Comparison of ENCODE assay signal across 23 cellular contexts in the genomic region with DNA sequence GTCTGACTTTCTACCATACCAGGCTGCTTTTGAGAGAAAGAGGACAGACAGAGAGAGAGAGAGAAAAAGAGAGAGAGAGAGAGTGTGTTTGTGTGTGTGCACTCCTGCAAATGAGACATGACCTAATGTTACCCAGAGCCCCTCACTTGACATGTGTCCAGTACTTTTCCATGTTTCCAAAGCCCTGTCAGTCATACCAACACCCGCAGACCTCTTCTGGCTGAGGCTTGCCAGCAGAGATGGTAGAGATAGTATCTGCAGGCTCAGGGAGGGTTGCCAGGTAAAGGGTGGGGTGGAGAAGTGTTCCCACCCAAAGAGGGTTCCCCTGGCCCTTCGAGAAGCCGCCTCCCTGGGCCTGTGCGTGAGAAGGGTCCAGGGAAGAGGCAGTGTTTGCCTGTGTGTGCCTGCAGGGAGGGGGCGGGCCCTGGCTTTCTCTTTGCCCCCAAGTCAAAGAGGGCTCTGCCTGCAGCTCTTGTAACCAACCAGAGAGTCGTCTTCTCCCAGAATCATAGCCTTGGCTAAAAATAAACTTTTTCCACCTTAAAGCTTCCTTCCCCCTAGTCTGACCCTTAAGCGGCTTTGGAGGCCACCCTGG. TPM values are rescaled to one million over a fixed set of nuclear protein-coding genes. Genes with fewer than 3 reads are reported as not detected.
DNase-seq lines count a peak whose midpoint lies in the region; FAIRE-seq and TF ChIP-seq lines count a peak whose summit lies in the region.
"Had no signal": no experiment of that assay in that cellular context is flagged by ENCODE, and none has a peak within 500 bp of the region (broad histone marks: within the 10 kb centered on the region; RNA-seq: fewer than 3 reads in every experiment).

No MANE protein-coding gene starts in this region.

- H3K36me3 ChIP-seq in breast epithelium (no peaks in the 10 kb centered on the region), mammary epithelial cell (ENCODE audit: insufficient read depth, low read length) (no peaks in the 10 kb centered on the region), WERI-Rb-1 (no peaks in the 10 kb centered on the region), keratinocyte (ENCODE audit: control insufficient read depth in 2 of 2, extremely low read depth in 1 of 2, insufficient read depth in 2 of 2, low read length in 2 of 2) (no peaks in the 10 kb centered on the region), suprapubic skin (no peaks in the 10 kb centered on the region)
- H3K36me3 ChIP-seq: ovary, upper lobe of right lung had no signal

- H4K20me1 ChIP-seq in mammary epithelial cell (ENCODE audit: insufficient read depth, low read length) (no peaks in the 10 kb centered on the region), keratinocyte (ENCODE audit: control insufficient read depth, extremely low read depth, insufficient read depth, low read length) (no peaks in the 10 kb centered on the region)

- no peak for TF ChIP-seq EP300 in suprapubic skin (IDR thresholded peaks at IDR 0.05)

- no peaks in the 10 kb centered on the region for H3K4me1 Mint-ChIP-seq in T-helper 2 cell treated with Interferon-gamma antibody and Interleukin-4, amounts not matched to agents 5 μg/mL and 100 μg/mL, for 36 hours (ENCODE audit: low read depth)
- H3K4me1 Mint-ChIP-seq: activated CD4-positive, alpha-beta memory T cell treated with anti-CD3 and anti-CD28 coated beads, Interleukin-2, amount 10 ng/mL, durations not matched to agents 7 days and 5 days; activated naive CD8-positive, alpha-beta T cell treated with anti-CD3 and anti-CD28 coated beads for 36 hours; naive thymus-derived CD4-positive, alpha-beta T cell had no signal

- in situ Hi-C loops in mammary epithelial cell (cut with MboI; ENCODE audit: low sequenced_read_pairs in 2 of 2): no loop called here

- H3K27ac Mint-ChIP-seq in T-helper 2 cell treated with Interferon-gamma antibody and Interleukin-4, amounts not matched to agents 5 μg/mL and 100 μg/mL, for 36 hours: no peak overlapping the region
- H3K27ac Mint-ChIP-seq: activated CD4-positive, alpha-beta memory T cell treated with anti-CD3 and anti-CD28 coated beads, Interleukin-2, amount 10 ng/mL, durations not matched to agents 7 days and 5 days; activated naive CD8-positive, alpha-beta T cell treated with anti-CD3 and anti-CD28 coated beads for 36 hours; activated T-helper 2 cell treated with anti-CD3 and anti-CD28 coated beads, Interferon-gamma antibody, Interleukin-2, Interleukin-4, amounts not matched to agents 10 μg/mL and 5 μg/mL and 100 μg/mL, durations not matched to agents 14 hours and 24 hours and 36 hours had no signal

- H3K9me3 Mint-ChIP-seq in T-helper 2 cell treated with Interferon-gamma antibody and Interleukin-4, amounts not matched to agents 5 μg/mL and 100 μg/mL, for 36 hours: no peaks in the 10 kb centered on the region
- H3K9me3 Mint-ChIP-seq: activated CD4-positive, alpha-beta memory T cell treated with anti-CD3 and anti-CD28 coated beads, Interleukin-2, amount 10 ng/mL, durations not matched to agents 7 days and 5 days; activated naive CD8-positive, alpha-beta T cell treated with anti-CD3 and anti-CD28 coated beads for 36 hours; activated T-helper 2 cell treated with anti-CD3 and anti-CD28 coated beads, Interferon-gamma antibody, Interleukin-2, Interleukin-4, amounts not matched to agents 10 μg/mL and 5 μg/mL and 100 μg/mL, durations not matched to agents 14 hours and 24 hours and 36 hours had no signal

- H3K4me1 ChIP-seq in breast epithelium (no peaks in the 10 kb centered on the region), mammary epithelial cell (ENCODE audit: insufficient read depth, low read length) (no peaks in the 10 kb centered on the region), keratinocyte (ENCODE audit: control insufficient read depth, extremely low read depth, insufficient read depth, low read length) (peaks cover 12% of the 10 kb centered on the region), suprapubic skin (peaks cover 33% of the 10 kb centered on the region)
- H3K4me1 ChIP-seq: upper lobe of right lung had no signal

- no peaks in the 10 kb centered on the region for H3K9me1 ChIP-seq in keratinocyte (ENCODE audit: control insufficient read depth, extremely low read depth, insufficient read depth, low read length)

- CTCF ChIA-PET in mammary epithelial cell (lab: Charles Lee; ENCODE audit: low non-redundant PET): no interaction called here

- 39% methylated on average over 7 of the region's 7 CpGs for WGBS in mammary epithelial cell (ENCODE audit: low coverage, missing lambda C conversion rate)
- WGBS in suprapubic skin: 34% methylated on average over 6 of the region's 7 CpGs

- H3K4me3 ChIP-seq in breast epithelium (no peak overlapping the region), mammary epithelial cell (replicated peaks in 1 of 3; ENCODE audit: insufficient read depth in 1 of 3, low read depth in 2 of 3, low read length in 3 of 3) (no peak overlapping the region), WERI-Rb-1 (ENCODE audit: low read depth, low read length) (no peak overlapping the region), keratinocyte (ENCODE audit: control insufficient read depth in 2 of 3, extremely low read depth in 1 of 3, insufficient read depth in 2 of 3, low read depth in 1 of 3, low read length in 3 of 3) (no peak overlapping the region), suprapubic skin (no peak overlapping the region)
- H3K4me3 ChIP-seq: ovary, upper lobe of right lung had no signal

- H3K27me3 ChIP-seq in breast epithelium: no peaks in the 10 kb centered on the region
- H3K27me3 ChIP-seq in mammary epithelial cell (ENCODE audit: insufficient read depth, low read length): no peaks in the 10 kb centered on the region
- no peaks in the 10 kb centered on the region for H3K27me3 ChIP-seq in WERI-Rb-1 (ENCODE audit: insufficient read depth, low read depth, severe bottlenecking)
- H3K27me3 ChIP-seq in keratinocyte (ENCODE audit: control insufficient read depth, extremely low read depth, insufficient read depth, low read length): no peaks in the 10 kb centered on the region
- H3K27me3 ChIP-seq in suprapubic skin: no peaks in the 10 kb centered on the region
- H3K27me3 ChIP-seq: ovary, upper lobe of right lung had no signal

- FAIRE-seq in keratinocyte (lab: Jason Lieb, UNC): no peak
- FAIRE-seq: H1 had no signal

- no peak for TF ChIP-seq CTCF in breast epithelium (IDR thresholded peaks at IDR 0.05)
- no peak for TF ChIP-seq CTCF in mammary epithelial cell (conservative IDR thresholded peaks at IDR 0.05 in 1 of 2, IDR thresholded peaks at IDR 0.05 in 1 of 2; ENCODE audit: extremely low read depth in 1 of 2, insufficient read depth in 1 of 2, low read depth in 1 of 2, low read length in 2 of 2)
- no peak for TF ChIP-seq CTCF in WERI-Rb-1 (IDR thresholded peaks at IDR 0.05; ENCODE audit: low read depth, low read length)
- TF ChIP-seq CTCF in keratinocyte (optimal IDR thresholded peaks at IDR 0.05 in 1 of 3, IDR thresholded peaks at IDR 0.05 in 1 of 3, conservative IDR thresholded peaks at IDR 0.05 in 1 of 3; ENCODE audit: extremely low read depth in 1 of 3, insufficient read depth in 2 of 3, low read length in 3 of 3): no peak
- TF ChIP-seq CTCF in suprapubic skin (IDR thresholded peaks at IDR 0.05): no peak

- peaks cover 19% of the 10 kb centered on the region for H3K27me3 Mint-ChIP-seq in T-helper 2 cell treated with Interferon-gamma antibody and Interleukin-4, amounts not matched to agents 5 μg/mL and 100 μg/mL, for 36 hours (ENCODE audit: low read depth)
- H3K27me3 Mint-ChIP-seq: activated naive CD8-positive, alpha-beta T cell treated with anti-CD3 and anti-CD28 coated beads for 36 hours had no signal

- no peak overlapping the region for H3K4me3 Mint-ChIP-seq in T-helper 2 cell treated with Interferon-gamma antibody and Interleukin-4, amounts not matched to agents 5 μg/mL and 100 μg/mL, for 36 hours
- H3K4me3 Mint-ChIP-seq: activated CD4-positive, alpha-beta memory T cell treated with anti-CD3 and anti-CD28 coated beads, Interleukin-2, amount 10 ng/mL, durations not matched to agents 7 days and 5 days; activated naive CD8-positive, alpha-beta T cell treated with anti-CD3 and anti-CD28 coated beads for 36 hours; naive thymus-derived CD4-positive, alpha-beta T cell had no signal

- H3K9ac ChIP-seq in mammary epithelial cell (ENCODE audit: insufficient read depth, low read length) (no peak overlapping the region), keratinocyte (ENCODE audit: control insufficient read depth, extremely low read depth, insufficient read depth, low read length) (no peak overlapping the region)

- H3K9me3 ChIP-seq in breast epithelium: no peaks in the 10 kb centered on the region
- no peaks in the 10 kb centered on the region for H3K9me3 ChIP-seq in mammary epithelial cell (replicated peaks; ENCODE audit: insufficient read depth, low read length)
- no peaks in the 10 kb centered on the region for H3K9me3 ChIP-seq in WERI-Rb-1 (ENCODE audit: severe bottlenecking)
- no peaks in the 10 kb centered on the region for H3K9me3 ChIP-seq in keratinocyte (ENCODE audit: control insufficient read depth, low read depth, low read length)
- H3K9me3 ChIP-seq in suprapubic skin: no peaks in the 10 kb centered on the region
- H3K9me3 ChIP-seq: ovary, upper lobe of right lung had no signal

- intact Hi-C loops in breast epithelium (cut with DNase I; ENCODE audit: low total_unique reads) (no loop called here), mammary epithelial cell (cut with micrococcal nuclease) (no loop called here)

- TF ChIP-seq POLR2A in breast epithelium (IDR thresholded peaks at IDR 0.05) (no peak), suprapubic skin (IDR thresholded peaks at IDR 0.05) (no peak)

- dilution Hi-C loops in mammary epithelial cell (cut with HindIII; ENCODE audit: low sequenced_read_pairs): no loop called here
- dilution Hi-C loops in keratinocyte (cut with MboI; ENCODE audit: extremely low pct_ligation_motif_present, low sequenced_read_pairs): no loop called here

- no peaks in the 10 kb centered on the region for H3K36me3 Mint-ChIP-seq in T-helper 2 cell treated with Interferon-gamma antibody and Interleukin-4, amounts not matched to agents 5 μg/mL and 100 μg/mL, for 36 hours (ENCODE audit: low read depth)
- H3K36me3 Mint-ChIP-seq: activated naive CD8-positive, alpha-beta T cell treated with anti-CD3 and anti-CD28 coated beads for 36 hours; naive thymus-derived CD4-positive, alpha-beta T cell had no signal

- H3K79me2 ChIP-seq in mammary epithelial cell (ENCODE audit: insufficient read depth, low read length): no peaks in the 10 kb centered on the region
- no peaks in the 10 kb centered on the region for H3K79me2 ChIP-seq in keratinocyte (ENCODE audit: control insufficient read depth, insufficient read depth, low read length)

- DNase-seq in breast epithelium (ENCODE audit: low spot score in 2 of 2) (no peak), mammary epithelial cell (no peak), WERI-Rb-1 (peak; percentile 43), keratinocyte (ENCODE audit: low read depth, low spot score) (no peak), suprapubic skin (ENCODE audit: low spot score in 2 of 2) (no peak), NOMO-1 treated with dmso at 0.1 percent for 144 hours (lab: John Stamatoyannopoulos, UW; ENCODE audit: unreplicated experiment) (no peak)
- no peak for DNase-seq in T-helper 2 cell treated with Interferon-gamma antibody and Interleukin-4, amounts not matched to agents 5 μg/mL and 100 μg/mL, for 36 hours (ENCODE audit: low spot score)
- no peak for DNase-seq in stimulated activated CD4-positive, alpha-beta T cell treated with anti-CD3 and anti-CD28 coated beads, Interleukin-2, amount 100 ng/mL, for 48 hours
- DNase-seq: activated CD4-positive, alpha-beta memory T cell treated with anti-CD3 and anti-CD28 coated beads, Interleukin-2, amount 10 ng/mL, durations not matched to agents 7 days and 5 days; activated naive CD8-positive, alpha-beta T cell treated with anti-CD3 and anti-CD28 coated beads for 36 hours; AML-193; GF-D8; naive thymus-derived CD4-positive, alpha-beta T cell; NCI-H1092 treated with DMSO at 0.1 percent for 48 hours; NCI-H1930; NCI-H2227 treated with DMSO at 0.1 percent for 48 hours; stimulated activated CD4-positive, alpha-beta T cell treated with anti-CD3 and anti-CD28 coated beads, Interleukin-15, amount 100 ng/mL, for 24 hours; SW 1271; upper lobe of right lung had no signal

- H3K4me2 ChIP-seq in mammary epithelial cell (ENCODE audit: insufficient read depth, low read depth, low read length) (no peak overlapping the region), keratinocyte (ENCODE audit: control insufficient read depth, extremely low read depth, insufficient read depth, low read depth, low read length) (peak overlapping the region; percentile 9)

- no peak overlapping the region for H2AFZ ChIP-seq in mammary epithelial cell (ENCODE audit: low read depth, low read length)
- H2AFZ ChIP-seq in keratinocyte (ENCODE audit: control insufficient read depth, low read length): no peak overlapping the region

- peak overlapping the region; percentile 52 to 56 for H3K27ac ChIP-seq in breast epithelium
- no peak overlapping the region for H3K27ac ChIP-seq in mammary epithelial cell (ENCODE audit: insufficient read depth, low read depth, low read length)
- H3K27ac ChIP-seq in WERI-Rb-1: peak overlapping the region; percentile 50
- no peak overlapping the region for H3K27ac ChIP-seq in keratinocyte (ENCODE audit: control insufficient read depth, insufficient read depth, low read length)
- H3K27ac ChIP-seq in suprapubic skin: peak overlapping the region; percentile 4
- H3K27ac ChIP-seq: ovary, upper lobe of right lung had no signal

- no TSS peak for BruUV-seq in mammary epithelial cell (replicated peaks; lab: Mats Ljungman, UMichigan)

RNA-seq across cellular contexts. Expression of a gene that starts 40.7 kb away (rescaled TPM):
- total RNA-seq in breast epithelium: 1 to 10 TPM in 2 of 3 donors, not detected in 1; 3.9 to 7.0 TPM
- under 1 TPM; 0.17 to 0.38 TPM for total RNA-seq in mammary epithelial cell
- 0.17 TPM for polyA plus RNA-seq in mammary epithelial cell
- polyA minus RNA-seq in mammary epithelial cell: not detected
- 0.61 to 0.96 TPM (median 0.90 TPM) in 3 replicates for polyA plus RNA-seq in keratinocyte
- 3.2 TPM for polyA plus RNA-seq in keratinocyte (2011; ENCODE audit: low read depth)
- 0.55 and 0.85 TPM in 2 replicates for polyA plus RNA-seq in keratinocyte (2011; cell fraction: cytosol; rRNA removed)
- 0.45 and 1.5 TPM in 2 replicates for polyA plus RNA-seq in keratinocyte (2011; cell fraction: nucleus; rRNA removed)
- 0.89 and 9.7 TPM in 2 replicates for polyA plus RNA-seq in keratinocyte (2012; ENCODE audit: low replicate concordance)
- 1.2 to 1.6 TPM (median 1.2 TPM) in 3 replicates for polyA minus RNA-seq in keratinocyte
- polyA minus RNA-seq in keratinocyte (2011; cell fraction: cytosol; rRNA and poly(A)+ RNA removed): not detected
- polyA minus RNA-seq in keratinocyte (2011; cell fraction: nucleus; rRNA and poly(A)+ RNA removed): 0.62 and 0.63 TPM in 2 replicates
- total RNA-seq in suprapubic skin: 100 to 1,000 TPM in 2 of 4 donors, 10 to 100 TPM in 2; 58.2 to 219 (median 105) TPM
- total RNA-seq: activated CD4-positive, alpha-beta memory T cell treated with anti-CD3 and anti-CD28 coated beads, Interleukin-2, amount 10 ng/mL, durations not matched to agents 7 days and 5 days; activated naive CD8-positive, alpha-beta T cell treated with anti-CD3 and anti-CD28 coated beads for 36 hours; activated T-helper 2 cell treated with anti-CD3 and anti-CD28 coated beads, Interferon-gamma antibody, Interleukin-2, Interleukin-4, amounts not matched to agents 10 μg/mL and 5 μg/mL and 100 μg/mL, durations not matched to agents 14 hours and 24 hours and 36 hours; sciatic nerve had no signal
- polyA plus RNA-seq: naive thymus-derived CD4-positive, alpha-beta T cell had no signal

RNA-seq across cellular contexts. Expression of a gene that starts 44.4 kb away (rescaled TPM):
- total RNA-seq in breast epithelium (1 to 10 TPM; 2.9 to 8.2 (median 6.9) TPM), mammary epithelial cell (1 to 10 TPM; 3.0 to 3.2 TPM), suprapubic skin (1 to 10 TPM in 2 of 4 donors, under 1 TPM in 2; 0.83 to 2.3 (median 1.5) TPM)
- polyA plus RNA-seq in mammary epithelial cell (2.5 TPM), keratinocyte (2.7 to 4.0 TPM (median 3.7 TPM) in 3 replicates)
- polyA minus RNA-seq in mammary epithelial cell (1.1 TPM), keratinocyte (0.49 to 2.4 TPM (median 2.4 TPM) in 3 replicates)
- polyA plus RNA-seq in keratinocyte (2011; ENCODE audit: low read depth): 0.50 TPM
- 2.5 and 2.7 TPM in 2 replicates for polyA plus RNA-seq in keratinocyte (2011; cell fraction: cytosol; rRNA removed)
- polyA plus RNA-seq in keratinocyte (2011; cell fraction: nucleus; rRNA removed): 5.7 and 6.9 TPM in 2 replicates
- polyA plus RNA-seq in keratinocyte (2012; ENCODE audit: low replicate concordance): 1.7 and 2.0 TPM in 2 replicates
- polyA minus RNA-seq in keratinocyte (2011; cell fraction: cytosol; rRNA and poly(A)+ RNA removed): 0.96 TPM
- polyA minus RNA-seq in keratinocyte (2011; cell fraction: nucleus; rRNA and poly(A)+ RNA removed): 1.2 and 2.6 TPM in 2 replicates
- polyA plus RNA-seq: naive thymus-derived CD4-positive, alpha-beta T cell had no signal

RNA-seq across cellular contexts. Expression of a gene that starts 55.5 kb away (rescaled TPM):
- total RNA-seq in breast epithelium (100 to 1,000 TPM in 2 of 3 donors, 10 to 100 TPM in 1; 83.4 to 192 (median 145) TPM), mammary epithelial cell (10 to 100 TPM; 54.3 to 55.7 TPM), suprapubic skin (100 to 1,000 TPM; 107 to 222 (median 138) TPM)
- polyA plus RNA-seq in mammary epithelial cell (11.7 TPM), keratinocyte (22.1 to 28.8 TPM (median 25.3 TPM) in 3 replicates)
- polyA minus RNA-seq in mammary epithelial cell (47.2 TPM), keratinocyte (31.0 to 127 TPM (median 68.3 TPM) in 3 replicates)
- polyA plus RNA-seq in keratinocyte (2011; ENCODE audit: low read depth): 60.7 TPM
- polyA plus RNA-seq in keratinocyte (2011; cell fraction: cytosol; rRNA removed): 19.6 and 29.9 TPM in 2 replicates
- polyA plus RNA-seq in keratinocyte (2011; cell fraction: nucleus; rRNA removed): 32.0 and 36.7 TPM in 2 replicates
- 23.3 and 31.8 TPM in 2 replicates for polyA plus RNA-seq in keratinocyte (2012; ENCODE audit: low replicate concordance)
- 47.2 TPM for polyA minus RNA-seq in keratinocyte (2011; cell fraction: cytosol; rRNA and poly(A)+ RNA removed)
- 61.3 and 130 TPM in 2 replicates for polyA minus RNA-seq in keratinocyte (2011; cell fraction: nucleus; rRNA and poly(A)+ RNA removed)

Comparison
In these comparisons a context has a peak if more than half of its experiments do, and no peak if none do; other contexts are left out.
1. H3K27ac ChIP-seq: peak in breast epithelium (2 of 2), WERI-Rb-1 (single experiment) and suprapubic skin (single experiment); none in mammary epithelial cell (single experiment) and keratinocyte (single experiment).
2. RNA of a gene that starts 40.7 kb away (total RNA-seq): 58.2 to 219 TPM in suprapubic skin; 3.9 to 7.0 TPM in breast epithelium and 0.17 to 0.38 TPM in mammary epithelial cell; every median in the first group is over 4 times any median in the second.